ENCODE assay signal across 15 cellular contexts in the genomic region with DNA sequence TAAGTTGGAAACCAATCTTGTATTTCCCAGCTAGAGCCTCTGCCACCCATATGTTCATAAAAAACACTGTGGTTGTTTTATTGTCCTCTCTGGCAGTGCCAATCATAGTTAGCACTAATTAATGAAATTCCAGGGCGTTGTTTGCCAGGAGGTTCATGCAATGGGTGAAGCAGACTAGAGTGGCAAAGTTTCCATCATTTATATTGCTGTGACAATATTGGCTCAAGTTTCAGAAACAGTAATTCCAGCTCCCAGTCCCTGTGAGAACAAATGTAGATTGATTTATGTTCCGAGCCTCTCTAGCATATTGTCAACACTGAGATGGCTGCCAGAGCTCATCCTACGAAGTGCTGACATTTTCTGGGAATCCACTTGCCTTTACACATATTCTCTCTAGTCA.
DNase-seq lines count a peak whose midpoint lies in the region; ATAC-seq lines count a peak whose summit lies in the region.
"Had no signal": no experiment of that assay in that cellular context is flagged by ENCODE, and none has a peak within 500 bp of the region (broad histone marks: within the 10 kb centered on the region; RNA-seq: fewer than 3 reads in every experiment).

No MANE protein-coding gene starts in this region.

- peak; percentile 52 for DNase-seq in NCI-H1105 treated with DMSO at 0.1 percent for 48 hours (lab: John Stamatoyannopoulos, UW)
- DNase-seq in NCI-H1105 (lab: John Stamatoyannopoulos, UW) = no peak
- peak; percentile 46 to 84 for DNase-seq in NCI-H2081 (lab: John Stamatoyannopoulos, UW)
- DNase-seq in SHP77 treated with DMSO at 0.1 percent for 48 hours (lab: John Stamatoyannopoulos, UW) = peak; percentile 99
- peak; percentile 42 for DNase-seq in superior temporal gyrus (ENCODE audit: extremely low spot score)
- no peak for DNase-seq in NCI-H2171 (lab: John Stamatoyannopoulos, UW)
- no peak for DNase-seq in stimulated activated naive CD8-positive, alpha-beta T cell treated with anti-CD3 and anti-CD28 coated beads, Interleukin-15, Interleukin-2, amounts not matched to agents 100 U/mL and 50 U/mL, for 24 hours
- DNase-seq: C1 segment of cervical spinal cord, DMS79, GM23248, NCI-H187, NCI-H226, SW 1271 had no signal

- no peak for ATAC-seq in GM18873 (IDR thresholded peaks at IDR 0.05; ENCODE audit: low FRiP score, unreplicated experiment)
- no peak for ATAC-seq in stimulated activated naive CD8-positive, alpha-beta T cell treated with anti-CD3 and anti-CD28 coated beads, Interleukin-15, Interleukin-2, amounts not matched to agents 100 U/mL and 50 U/mL, for 24 hours
- ATAC-seq: HCT116 had no signal

Comparison
In these comparisons a context has a peak if more than half of its experiments do, and no peak if none do; other contexts are left out.
1. DNase-seq: peak in NCI-H1105 treated with DMSO at 0.1 percent for 48 hours (single experiment), NCI-H2081 (2 of 2), SHP77 treated with DMSO at 0.1 percent for 48 hours (single experiment) and superior temporal gyrus (single experiment); none in NCI-H1105 (single experiment), NCI-H2171 (single experiment) and stimulated activated naive CD8-positive, alpha-beta T cell treated with anti-CD3 and anti-CD28 coated beads, Interleukin-15, Interleukin-2, amounts not matched to agents 100 U/mL and 50 U/mL, for 24 hours (single experiment).